ENCODE assay signal across 14 cellular contexts in genomic region chr9:82543726-82544125, GRCh38.
A peak's percentile ranks its signal among the peaks of the same experiment; 100 is the strongest.
DNase-seq lines count a peak whose midpoint lies in the region; ATAC-seq, FAIRE-seq and TF ChIP-seq lines count a peak whose summit lies in the region.
"Had no signal": no experiment of that assay in that cellular context is flagged by ENCODE, and none has a peak within 500 bp of the region (broad histone marks: within the 10 kb centered on the region; RNA-seq: fewer than 3 reads in every experiment).

No MANE protein-coding gene starts in this region.

- H3K4me1 ChIP-seq in foreskin keratinocyte: no peaks in the 10 kb centered on the region

- no peaks in the 10 kb centered on the region for H3K27me3 ChIP-seq in foreskin keratinocyte

- no peak overlapping the region for H3K27ac ChIP-seq in foreskin keratinocyte

- DNase-seq in A172 (ENCODE audit: low spot score) (peak; percentile 61), ELR (ENCODE audit: low read depth) (peak; percentile 1), RCC 7860 (ENCODE audit: low spot score) (no peak), foreskin keratinocyte (peak in 1 of 2 donors; percentile 34), NCI-H345 (lab: John Stamatoyannopoulos, UW) (no peak)
- DNase-seq in activated effector memory CD4-positive, alpha-beta T cell treated with Interleukin-2 at 50 U/mL for 16 hours: no peak
- DNase-seq: C1 segment of cervical spinal cord; CD4-positive, alpha-beta T cell; DMS79; GF-D8; H7; IMR-90 had no signal

- peak; percentile 31 for ATAC-seq in foreskin keratinocyte
- ATAC-seq in GM18861 (IDR thresholded peaks at IDR 0.05; ENCODE audit: unreplicated experiment): no peak

- TF ChIP-seq CTCF in foreskin keratinocyte (conservative IDR thresholded peaks at IDR 0.05): no peak

- FAIRE-seq in RCC 7860 (lab: Jason Lieb, UNC): peak; percentile 46
- FAIRE-seq: A204.1 had no signal

Comparison
In these comparisons a context has a peak if more than half of its experiments do, and no peak if none do; other contexts are left out.
1. DNase-seq: peak in A172 (single experiment) and ELR (single experiment); none in RCC 7860 (single experiment), NCI-H345 (single experiment) and activated effector memory CD4-positive, alpha-beta T cell treated with Interleukin-2 at 50 U/mL for 16 hours (single experiment).